Comparison of ENCODE assay signal across 33 cellular contexts in genomic region chr3:1072040-1072439, GRCh38. TPM values are rescaled to one million over a fixed set of nuclear protein-coding genes. Genes with fewer than 3 reads are reported as not detected.
"Had no signal": no experiment of that assay in that cellular context is flagged by ENCODE, and none has a peak within 500 bp of the region (broad histone marks: within the 10 kb centered on the region; RNA-seq: fewer than 3 reads in every experiment).

No MANE protein-coding gene starts in this region.

- H3K9me3 ChIP-seq: adrenal gland, body of pancreas, breast epithelium, MG63, SJSA1, SK-N-SH had no signal

- H3K4me3 ChIP-seq: adrenal gland, body of pancreas, breast epithelium, MG63, SJSA1 had no signal

- H3K4me1 ChIP-seq: adrenal gland, body of pancreas, breast epithelium, SJSA1 had no signal

- H3K4me2 ChIP-seq: SK-N-SH had no signal

- H3K27ac ChIP-seq: adrenal gland, body of pancreas, breast epithelium, SJSA1 had no signal

- H3K27me3 ChIP-seq: adrenal gland, body of pancreas, breast epithelium, MG63, SJSA1 had no signal

- DNase-seq: activated CD4-positive, alpha-beta T cell treated with anti-CD3 and anti-CD28 coated beads for 36 hours; activated CD4-positive, alpha-beta T cell treated with anti-CD3 and anti-CD28 coated beads, Interleukin-2, amount 10 ng/mL, durations not matched to agents 7 days and 5 days; activated CD4-positive, alpha-beta T cell treated with anti-CD3 and anti-CD28 coated beads, Interleukin-2, amount 50 U/mL, for 48 hours; activated CD8-positive, alpha-beta T cell treated with anti-CD3 and anti-CD28 coated beads, Interleukin-2, amount 10 ng/mL, durations not matched to agents 7 days and 5 days; activated gamma-delta T cell; activated naive CD4-positive, alpha-beta T cell treated with anti-CD3 and anti-CD28 coated beads for 36 hours; activated T-cell treated with anti-CD3 and anti-CD28 coated beads, Interleukin-2, amount 50 U/mL, for 24 hours; adrenal gland; body of pancreas; Karpas-422; KBM-7; MG63; NCI-H1092; NCI-H1417 treated with DMSO at 0.1 percent for 48 hours; NCI-H187 treated with DMSO at 0.1 percent for 48 hours; NCI-H2081; NCI-H2171 treated with DMSO at 0.1 percent for 48 hours; NCI-H2227 treated with DMSO at 0.1 percent for 48 hours; NCI-H446; NCI-H510A treated with DMSO at 0.1 percent for 48 hours; NCI-H526 treated with DMSO at 0.1 percent for 48 hours; NK-92 treated with Interleukin-12 subunit alpha and Interleukin-12 subunit beta, amount 100 ng/mL, for 24 hours; SHP77 treated with DMSO at 0.1 percent for 48 hours; SK-N-SH had no signal

- H3K36me3 ChIP-seq: adrenal gland, breast epithelium, MG63, SJSA1 had no signal

- ATAC-seq: activated CD4-positive, alpha-beta T cell treated with anti-CD3 and anti-CD28 coated beads for 36 hours; activated CD4-positive, CD25-positive, alpha-beta regulatory T cell treated with anti-CD3 and anti-CD28 coated beads, Interleukin-2, amount 50 U/mL, for 24 hours; activated CD8-positive, alpha-beta T cell treated with anti-CD3 and anti-CD28 coated beads, Interleukin-2, amount 10 ng/mL, durations not matched to agents 7 days and 5 days; activated naive CD4-positive, alpha-beta T cell treated with anti-CD3 and anti-CD28 coated beads, Interleukin-2, amount 50 U/mL, for 72 hours; body of pancreas; WTC11 had no signal

- H3K9me2 ChIP-seq: SK-N-SH had no signal

RNA-seq across cellular contexts. Expression of gene CNTN6, which starts 20.8 kb away (rescaled TPM):
- total RNA-seq: activated CD4-positive, alpha-beta T cell treated with anti-CD3 and anti-CD28 coated beads for 36 hours; activated CD4-positive, alpha-beta T cell treated with anti-CD3 and anti-CD28 coated beads, Interleukin-2, amount 10 ng/mL, durations not matched to agents 7 days and 5 days; activated CD8-positive, alpha-beta T cell treated with anti-CD3 and anti-CD28 coated beads, Interleukin-2, amount 10 ng/mL, durations not matched to agents 7 days and 5 days; activated naive CD4-positive, alpha-beta T cell treated with anti-CD3 and anti-CD28 coated beads for 36 hours; activated naive CD4-positive, alpha-beta T cell treated with anti-CD3 and anti-CD28 coated beads, Interleukin-2, amount 50 U/mL, for 72 hours; activated T-helper 2 cell treated with anti-CD3 and anti-CD28 coated beads, Interferon-gamma antibody, Interleukin-2, Interleukin-4, amounts not matched to agents 10 μg/mL and 5 μg/mL and 100 μg/mL, durations not matched to agents 14 hours and 24 hours and 36 hours; astrocyte; body of pancreas; OCI-LY7; SJSA1; WTC11 had no signal
- polyA plus RNA-seq: IgD-negative memory B cell had no signal
